ENCODE assay signal across 19 cellular contexts in the genomic region with DNA sequence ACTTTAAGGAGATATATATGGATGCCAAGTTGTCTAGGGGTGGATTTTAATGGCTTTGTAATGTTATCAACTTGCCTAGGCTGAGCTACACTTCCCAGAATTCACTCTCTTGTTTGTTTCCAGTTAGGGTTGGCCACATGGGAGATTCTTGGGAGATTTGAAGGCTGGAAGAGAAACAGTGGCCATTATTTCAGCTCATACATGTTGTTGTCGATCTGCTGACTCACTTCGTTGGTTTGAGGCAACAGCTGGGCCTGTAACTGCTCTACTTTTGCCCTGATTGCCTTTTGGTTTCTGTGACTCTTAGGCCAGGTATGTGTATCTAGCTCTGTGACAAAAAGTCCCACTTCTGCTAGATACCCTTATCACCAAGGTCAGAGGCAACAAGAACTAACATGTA. TPM values are rescaled to one million over a fixed set of nuclear protein-coding genes. Genes with fewer than 3 reads are reported as not detected.
DNase-seq lines count a peak whose midpoint lies in the region; ATAC-seq, FAIRE-seq and TF ChIP-seq lines count a peak whose summit lies in the region.
"Had no signal": no experiment of that assay in that cellular context is flagged by ENCODE, and none has a peak within 500 bp of the region (broad histone marks: within the 10 kb centered on the region; RNA-seq: fewer than 3 reads in every experiment).

No MANE protein-coding gene starts in this region.

- H3K4me2 ChIP-seq in mammary epithelial cell (ENCODE audit: insufficient read depth, low read depth, low read length) (no peak overlapping the region), smooth muscle cell (no peak overlapping the region)

- H3K27ac ChIP-seq in mammary epithelial cell (ENCODE audit: insufficient read depth, low read depth, low read length) (peak overlapping the region; percentile 50), right cardiac atrium (ENCODE audit: low read length) (peak overlapping the region; percentile 62), smooth muscle cell (ENCODE audit: low read depth) (peak overlapping the region; percentile 78)
- H3K27ac ChIP-seq: body of pancreas, dorsolateral prefrontal cortex, SK-N-MC, VCaP had no signal

- no peaks in the 10 kb centered on the region for H3K4me1 Mint-ChIP-seq in natural killer cell
- H3K4me1 Mint-ChIP-seq: immature natural killer cell had no signal

- H3K4me3 Mint-ChIP-seq in natural killer cell, result no peak overlapping the region
- H3K4me3 Mint-ChIP-seq: CD14-positive monocyte, H9, immature natural killer cell had no signal

- no peaks in the 10 kb centered on the region for H3K9me3 ChIP-seq in mammary epithelial cell (replicated peaks; ENCODE audit: insufficient read depth, low read length)
- no peaks in the 10 kb centered on the region for H3K9me3 ChIP-seq in right cardiac atrium (ENCODE audit: control insufficient read depth, low read length)
- H3K9me3 ChIP-seq in smooth muscle cell (replicated peaks; ENCODE audit: low read depth), result no peaks in the 10 kb centered on the region
- H3K9me3 ChIP-seq: body of pancreas had no signal

- H3F3A ChIP-seq in smooth muscle cell (ENCODE audit: low read depth), result no peaks in the 10 kb centered on the region

- H4K20me1 ChIP-seq in mammary epithelial cell (ENCODE audit: insufficient read depth, low read length), result no peaks in the 10 kb centered on the region
- H4K20me1 ChIP-seq in smooth muscle cell (ENCODE audit: low read depth), result no peaks in the 10 kb centered on the region

- in situ Hi-C loops in mammary epithelial cell (cut with MboI; ENCODE audit: low sequenced_read_pairs in 2 of 2), result no loop called here

- no peaks in the 10 kb centered on the region for H3K9me3 Mint-ChIP-seq in natural killer cell

- dilution Hi-C loops in mammary epithelial cell (cut with HindIII; ENCODE audit: low sequenced_read_pairs), result no loop called here

- H3K79me2 ChIP-seq in mammary epithelial cell (ENCODE audit: insufficient read depth, low read length) (no peaks in the 10 kb centered on the region), smooth muscle cell (ENCODE audit: low read depth) (no peaks in the 10 kb centered on the region)

- TF ChIP-seq CTCF in mammary epithelial cell (conservative IDR thresholded peaks at IDR 0.05 in 1 of 2, IDR thresholded peaks at IDR 0.05 in 1 of 2; ENCODE audit: extremely low read depth in 1 of 2, insufficient read depth in 1 of 2, low read depth in 1 of 2, low read length in 2 of 2) (no peak), smooth muscle cell (IDR thresholded peaks at IDR 0.05; ENCODE audit: borderline replicate concordance, insufficient read depth, poor library complexity, severe bottlenecking) (no peak), natural killer cell (IDR thresholded peaks at IDR 0.05) (no peak)

- intact Hi-C loops in mammary epithelial cell (cut with micrococcal nuclease) (no loop called here), right cardiac atrium (cut with DNase I) (no loop called here), natural killer cell (cut with micrococcal nuclease) (no loop called here)

- no peaks in the 10 kb centered on the region for H3K36me3 Mint-ChIP-seq in natural killer cell
- H3K36me3 Mint-ChIP-seq: CD14-positive monocyte, immature natural killer cell had no signal

- no peak for FAIRE-seq in GM12892 (lab: Jason Lieb, UNC)

- no peak overlapping the region for H3K27ac Mint-ChIP-seq in natural killer cell
- H3K27ac Mint-ChIP-seq: CD14-positive monocyte, H9, immature natural killer cell had no signal

- H2AFZ ChIP-seq in mammary epithelial cell (ENCODE audit: low read depth, low read length), result peak overlapping the region; percentile 32
- no peak overlapping the region for H2AFZ ChIP-seq in smooth muscle cell (ENCODE audit: low read depth)

- H3K9ac ChIP-seq in mammary epithelial cell (ENCODE audit: insufficient read depth, low read length), result no peak overlapping the region
- H3K9ac ChIP-seq in smooth muscle cell (ENCODE audit: low read depth), result no peak overlapping the region

- CTCF ChIA-PET in mammary epithelial cell (lab: Charles Lee; ENCODE audit: low non-redundant PET), result no interaction called here

- no peak for TF ChIP-seq POLR2A in GM12892 (IDR thresholded peaks at IDR 0.05; ENCODE audit: low read depth, low read length)

- no TSS peak for BruUV-seq in mammary epithelial cell (replicated peaks; lab: Mats Ljungman, UMichigan)

- H3K36me3 ChIP-seq in mammary epithelial cell (ENCODE audit: insufficient read depth, low read length), result no peaks in the 10 kb centered on the region
- no peaks in the 10 kb centered on the region for H3K36me3 ChIP-seq in smooth muscle cell (ENCODE audit: low read depth)

- peaks cover 33% of the 10 kb centered on the region for H3K4me1 ChIP-seq in mammary epithelial cell (ENCODE audit: insufficient read depth, low read length)
- H3K4me1 ChIP-seq in right cardiac atrium (ENCODE audit: control insufficient read depth, insufficient read depth, low read length), result peaks cover 6% of the 10 kb centered on the region
- H3K4me1 ChIP-seq in smooth muscle cell (ENCODE audit: low read depth), result no peaks in the 10 kb centered on the region
- H3K4me1 ChIP-seq: body of pancreas had no signal

- WGBS in mammary epithelial cell (ENCODE audit: low coverage, missing lambda C conversion rate), result 24% methylated on average over 2 of the region's 2 CpGs
- 54% methylated on average over 2 of the region's 2 CpGs for WGBS in right cardiac atrium
- 29% methylated on average over 2 of the region's 2 CpGs for WGBS in smooth muscle cell (ENCODE audit: low lambda C conversion rate)

- DNase-seq in M059J (ENCODE audit: low read depth), result peak; percentile 77
- peak; percentile 73 for DNase-seq in mammary epithelial cell
- no peak for DNase-seq in right cardiac atrium
- DNase-seq in smooth muscle cell (lab: John Stamatoyannopoulos, UW; ENCODE audit: unreplicated experiment), result no peak
- DNase-seq in natural killer cell, result no peak
- DNase-seq in GM12892 (ENCODE audit: insufficient read length), result no peak
- DNase-seq in stimulated activated naive CD4-positive, alpha-beta T cell treated with Interleukin-2 at 50 U/mL for 16 hours (lab: John Stamatoyannopoulos, UW), result no peak
- DNase-seq: activated gamma-delta T cell, body of pancreas, dorsolateral prefrontal cortex, foreskin melanocyte, H9, immature natural killer cell, nucleus accumbens had no signal

- peak; percentile 44 to 66 for ATAC-seq in right cardiac atrium
- ATAC-seq in natural killer cell, result no peak
- no peak for ATAC-seq in GM19467 (IDR thresholded peaks at IDR 0.05; ENCODE audit: unreplicated experiment)
- ATAC-seq: body of pancreas had no signal

- no peak overlapping the region for H3K4me3 ChIP-seq in mammary epithelial cell (replicated peaks in 1 of 3; ENCODE audit: insufficient read depth in 1 of 3, low read depth in 2 of 3, low read length in 3 of 3)
- H3K4me3 ChIP-seq in right cardiac atrium (ENCODE audit: low read length), result no peak overlapping the region
- no peak overlapping the region for H3K4me3 ChIP-seq in smooth muscle cell
- H3K4me3 ChIP-seq: body of pancreas, dorsolateral prefrontal cortex, SK-N-MC had no signal

- H3K27me3 Mint-ChIP-seq in natural killer cell (ENCODE audit: low read depth in 2 of 2), result peaks cover 3 to 15% of the 10 kb centered on the region in 2 donors

- no peaks in the 10 kb centered on the region for H3K27me3 ChIP-seq in mammary epithelial cell (ENCODE audit: insufficient read depth, low read length)
- H3K27me3 ChIP-seq in right cardiac atrium (ENCODE audit: control insufficient read depth, insufficient read depth), result no peaks in the 10 kb centered on the region
- no peaks in the 10 kb centered on the region for H3K27me3 ChIP-seq in smooth muscle cell (ENCODE audit: low read depth)
- H3K27me3 ChIP-seq: body of pancreas had no signal

RNA-seq across cellular contexts. Expression of gene SRPX, which starts 11.6 kb away (rescaled TPM):
- total RNA-seq in M059J (2014; rRNA removed; shearing (Covaris generic)), result 39.0 and 45.2 TPM in 2 replicates
- total RNA-seq in mammary epithelial cell (10 to 100 TPM; 58.7 to 66.3 TPM), right cardiac atrium (100 to 1,000 TPM in 2 of 4 donors, 10 to 100 TPM in 2; 80.2 to 146 (median 98.8) TPM), smooth muscle cell (35.0 and 46.1 TPM in 2 replicates), natural killer cell (under 1 TPM in 1 of 3 donors, not detected in 2; 0.20 TPM)
- polyA plus RNA-seq in mammary epithelial cell (230 TPM), right cardiac atrium (143 TPM), smooth muscle cell (49.3 and 64.9 TPM in 2 replicates)
- polyA minus RNA-seq in mammary epithelial cell, result 95.5 TPM
- 0.17 TPM for polyA plus RNA-seq in GM12892 (2012; ENCODE audit: missing spikeins)
- total RNA-seq: G401 had no signal
- polyA plus RNA-seq: CD14-positive monocyte, immature natural killer cell had no signal

Comparison
In these comparisons a context has a peak if more than half of its experiments do, and no peak if none do; other contexts are left out.
1. DNase-seq: peak in M059J (single experiment) and mammary epithelial cell (single experiment); none in right cardiac atrium (0 of 3), smooth muscle cell (single experiment), natural killer cell (single experiment), GM12892 (single experiment) and stimulated activated naive CD4-positive, alpha-beta T cell treated with Interleukin-2 at 50 U/mL for 16 hours (single experiment).
2. ATAC-seq: peak in right cardiac atrium (2 of 2); none in natural killer cell (0 of 3) and GM19467 (single experiment).
3. RNA of gene SRPX, which starts 11.6 kb away (total RNA-seq): 80.2 to 146 TPM in right cardiac atrium, 58.7 to 66.3 TPM in mammary epithelial cell, 35.0 to 46.1 TPM in smooth muscle cell and 39.0 to 45.2 TPM in M059J; 0.20 TPM in natural killer cell; every median in the first group is over 10 times any median in the second.
4. Peak in every context shown above with its lines, with median percentiles within 50 percentile points of each other: H3K27ac ChIP-seq.